21 cellular contexts compared by ENCODE assay signal in the genomic region with DNA sequence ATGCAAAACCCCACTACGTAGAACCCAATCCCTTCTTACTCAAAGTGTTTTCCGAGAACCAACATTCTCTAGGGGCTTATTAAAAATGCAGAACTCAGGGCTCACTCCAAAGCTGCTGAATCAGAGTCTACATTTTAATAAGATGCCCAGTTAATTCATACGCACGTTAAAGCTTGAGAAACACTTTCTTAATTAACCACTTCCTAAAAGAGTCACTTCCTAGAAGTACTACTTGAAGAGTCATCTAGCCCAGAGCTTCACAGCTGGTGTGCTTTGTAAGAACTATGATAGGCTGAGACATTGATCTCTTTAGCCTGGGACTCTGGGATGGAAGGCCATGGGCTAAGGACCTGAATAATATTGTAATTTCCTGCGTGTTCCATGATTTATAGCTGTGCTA. TPM values are rescaled to one million over a fixed set of nuclear protein-coding genes. Genes with fewer than 3 reads are reported as not detected.
DNase-seq lines count a peak whose midpoint lies in the region; ATAC-seq, FAIRE-seq and TF ChIP-seq lines count a peak whose summit lies in the region.
"Had no signal": no experiment of that assay in that cellular context is flagged by ENCODE, and none has a peak within 500 bp of the region (broad histone marks: within the 10 kb centered on the region; RNA-seq: fewer than 3 reads in every experiment).

No MANE protein-coding gene starts in this region.

- FAIRE-seq in H1 (lab: Jason Lieb, UNC): no peak
- FAIRE-seq in RCC 7860 (lab: Jason Lieb, UNC): no peak

- no peak overlapping the region for H4K5ac ChIP-seq in H1 (ENCODE audit: insufficient read length, low read depth, low read length)

- no peak overlapping the region for H4K8ac ChIP-seq in H1 (ENCODE audit: extremely low read depth, insufficient read depth, low read length)

- no peaks in the 10 kb centered on the region for H3K36me3 ChIP-seq in H1 (ENCODE audit: control insufficient read depth in 2 of 4, insufficient read depth in 4 of 4, low read length in 3 of 4)

- TF ChIP-seq POLR2A in H1 (IDR thresholded peaks at IDR 0.05; ENCODE audit: control extremely low read depth in 1 of 2, low read depth in 2 of 2, low read length in 2 of 2): no peak

- POLR2A ChIA-PET in H1 (lab: Charles Lee; ENCODE audit: partially characterized antibody): no interaction called here

- TF ChIP-seq CTCF in H1 (IDR thresholded peaks at IDR 0.05; ENCODE audit: control extremely low read depth in 1 of 3, insufficient read depth in 1 of 3, low read depth in 1 of 3, low read length in 3 of 3): no peak

- H3K18ac ChIP-seq in H1 (ENCODE audit: extremely low read depth, low read length): no peak overlapping the region

- H3K27me3 ChIP-seq in H1 (replicated peaks in 1 of 4; ENCODE audit: control insufficient read depth in 3 of 4, extremely low read depth in 1 of 4, insufficient read depth in 3 of 4, low read length in 3 of 4): no peaks in the 10 kb centered on the region

- H3K14ac ChIP-seq in H1 (ENCODE audit: insufficient read length): no peak overlapping the region

- TF ChIP-seq EP300 in H1 (IDR thresholded peaks at IDR 0.05; ENCODE audit: borderline replicate concordance in 1 of 2, low read depth in 2 of 2, low read length in 2 of 2): no peak

- H4K20me1 ChIP-seq in H1 (replicated peaks in 1 of 2; ENCODE audit: control insufficient read depth in 1 of 2, insufficient read depth in 2 of 2, low read length in 2 of 2): no peaks in the 10 kb centered on the region

- no peak overlapping the region for H2BK15ac ChIP-seq in H1 (ENCODE audit: low read length)

- CTCF ChIA-PET in H1 (lab: Charles Lee; ENCODE audit: partially characterized antibody): interaction anchor here (0.9 kb wide), 1 partner anchor 41 kb away, joined by 3 read pairs; no protein-coding TSS in a partner anchor

- no peak overlapping the region for H4K91ac ChIP-seq in H1 (replicated peaks; ENCODE audit: insufficient read length, low read length)

- H3K23me2 ChIP-seq in H1 (ENCODE audit: low read depth, low read length): no peaks in the 10 kb centered on the region

- no peak overlapping the region for H3K27ac ChIP-seq in H1 (ENCODE audit: low read depth, low read length)
- H3K27ac ChIP-seq: coronary artery, epithelial cell of prostate had no signal

- no peak overlapping the region for H3K4ac ChIP-seq in H1 (replicated peaks; ENCODE audit: insufficient read length, low read depth, low read length)

- H3K79me1 ChIP-seq in H1 (ENCODE audit: low read depth, low read length): no peaks in the 10 kb centered on the region

- no peak overlapping the region for H3K23ac ChIP-seq in H1 (ENCODE audit: insufficient read length)

- H3K9ac ChIP-seq in H1 (replicated peaks in 1 of 4; ENCODE audit: extremely low read depth in 1 of 4, low read depth in 3 of 4, low read length in 3 of 4): no peak overlapping the region

- H3K9me3 ChIP-seq in H1 (ENCODE audit: insufficient read depth in 2 of 2, low read depth in 1 of 2, low read length in 1 of 2): no peaks in the 10 kb centered on the region

- DNase-seq in CD1c-positive myeloid dendritic cell (ENCODE audit: extremely low spot score) (peak; percentile 54), KG1 (lab: John Stamatoyannopoulos, UW) (peak; percentile 2), OCI-M1 (lab: John Stamatoyannopoulos, UW) (peak; percentile 84), H1 (ENCODE audit: low read depth in 1 of 2, low spot score in 2 of 2) (no peak), RCC 7860 (ENCODE audit: low spot score) (no peak)
- DNase-seq: activated CD4-positive, alpha-beta T cell treated with anti-CD3 and anti-CD28 coated beads for 1 hour; activated gamma-delta T cell treated with Interleukin-2 at 50 U/mL for 16 hours; anterior cingulate cortex; islet precursor cell; NCI-H1048; NCI-H345; PC-3; T-cell had no signal

- no peak overlapping the region for H3K56ac ChIP-seq in H1 (replicated peaks; ENCODE audit: insufficient read length, low read depth, low read length)

- H2AK5ac ChIP-seq in H1 (ENCODE audit: low read depth, low read length): no peak overlapping the region

- H2BK20ac ChIP-seq in H1 (ENCODE audit: low read length): no peak overlapping the region

- peak overlapping the region; percentile 1; the same call in 1 of the 2 replicates for H2AFZ ChIP-seq in H1 (ENCODE audit: low read length)

- no peak for TF ChIP-seq RAD21 in H1 (IDR thresholded peaks at IDR 0.05 in 1 of 2, conservative IDR thresholded peaks at IDR 0.05 in 1 of 2; ENCODE audit: low read depth in 2 of 2, low read length in 2 of 2)

- H3K4me2 ChIP-seq in H1 (ENCODE audit: insufficient read depth in 1 of 2, low read depth in 2 of 2, low read length in 2 of 2): no peak overlapping the region

- no peak overlapping the region for H2BK12ac ChIP-seq in H1 (ENCODE audit: low read depth, low read length)

- H2BK120ac ChIP-seq in H1 (replicated peaks; ENCODE audit: low read depth, low read length): no peak overlapping the region

- H2BK5ac ChIP-seq in H1 (ENCODE audit: low read depth, low read length): no peak overlapping the region

- no peaks in the 10 kb centered on the region for H3K79me2 ChIP-seq in H1 (ENCODE audit: control insufficient read depth in 1 of 2, insufficient read depth in 2 of 2, low read length in 2 of 2)

- H3K4me3 ChIP-seq in H1 (ENCODE audit: extremely low read depth in 1 of 4, insufficient read depth in 2 of 4, low read depth in 3 of 4, low read length in 4 of 4): no peak overlapping the region
- H3K4me3 ChIP-seq: coronary artery had no signal

- H3K4me1 ChIP-seq in H1 (replicated peaks in 1 of 4; ENCODE audit: control insufficient read depth in 3 of 4, insufficient read depth in 4 of 4, low read length in 3 of 4): no peaks in the 10 kb centered on the region

- WGBS in H1 (ENCODE audit: extremely low coverage in 1 of 2, insufficient coverage in 1 of 2, insufficient read length in 1 of 2, insufficient replicate concordance in 2 of 2, low coverage in 1 of 2, low lambda C conversion rate in 2 of 2, missing lambda C conversion rate in 1 of 2), 2 experiments: 93% methylated on average over 5 of the region's 5 CpGs; no CpG with 5 or more reads in 1 of the 2 experiments

- no peak for ATAC-seq in HG02759 (IDR thresholded peaks at IDR 0.05; ENCODE audit: unreplicated experiment)
- no peak for ATAC-seq in GM21737 (IDR thresholded peaks at IDR 0.05; ENCODE audit: unreplicated experiment)
- ATAC-seq in GM18502 (IDR thresholded peaks at IDR 0.05; ENCODE audit: poor library complexity, unreplicated experiment): no peak
- ATAC-seq: PC-3, T-cell had no signal

TF ChIP-seq in H1, 55 proteins besides CTCF, POLR2A, EP300 and RAD21:
- TF ChIP-seq TAF7 (optimal IDR thresholded peaks at IDR 0.05; ENCODE audit: borderline replicate concordance, low read depth, low read length): no peak

RNA-seq across cellular contexts. Expression of a gene that starts 9.0 kb away (rescaled TPM):
- 0.06 TPM in 1 of 2 replicates, not detected in the other for total RNA-seq in H1 (2021; fragmentation: NEBNext Ultra II Directional; extraction: Animal tissue kit (Norgen Biotek cat#: 25700))
- 0.05 TPM in 1 of 2 replicates, not detected in the other for polyA plus RNA-seq in H1 (2011; rRNA removed)
- polyA plus RNA-seq in H1 (2011; cell fraction: cytosol; rRNA removed): 0.01 TPM
- polyA plus RNA-seq in H1 (2011; cell fraction: nucleus; rRNA removed): not detected
- polyA plus RNA-seq in H1 (2012, experiment 1 of 2): 0.03 TPM in 2 of 4 replicates, not detected in the others
- polyA plus RNA-seq in H1 (2012, experiment 2 of 2): not detected
- polyA plus RNA-seq in H1 (2013, experiment 1 of 2): 0.02 TPM
- 0.02 TPM for polyA plus RNA-seq in H1 (2013, experiment 2 of 2)
- 0.03 and 0.10 TPM in 2 replicates for polyA minus RNA-seq in H1 (2011; rRNA and poly(A)+ RNA removed)
- not detected for polyA minus RNA-seq in H1 (2011; cell fraction: cytosol; rRNA and poly(A)+ RNA removed)
- not detected for polyA minus RNA-seq in H1 (2011; cell fraction: nucleus; rRNA and poly(A)+ RNA removed)
- total RNA-seq: HT-29, mesenteric fat pad, neural crest cell, PC-3, T-cell had no signal

Comparison
In these comparisons a context has a peak if more than half of its experiments do, and no peak if none do; other contexts are left out.
1. DNase-seq: peak in CD1c-positive myeloid dendritic cell (single experiment), KG1 (single experiment) and OCI-M1 (single experiment); none in H1 (0 of 2) and RCC 7860 (single experiment).